ENCODE assay signal across 8 cellular contexts in the genomic region with DNA sequence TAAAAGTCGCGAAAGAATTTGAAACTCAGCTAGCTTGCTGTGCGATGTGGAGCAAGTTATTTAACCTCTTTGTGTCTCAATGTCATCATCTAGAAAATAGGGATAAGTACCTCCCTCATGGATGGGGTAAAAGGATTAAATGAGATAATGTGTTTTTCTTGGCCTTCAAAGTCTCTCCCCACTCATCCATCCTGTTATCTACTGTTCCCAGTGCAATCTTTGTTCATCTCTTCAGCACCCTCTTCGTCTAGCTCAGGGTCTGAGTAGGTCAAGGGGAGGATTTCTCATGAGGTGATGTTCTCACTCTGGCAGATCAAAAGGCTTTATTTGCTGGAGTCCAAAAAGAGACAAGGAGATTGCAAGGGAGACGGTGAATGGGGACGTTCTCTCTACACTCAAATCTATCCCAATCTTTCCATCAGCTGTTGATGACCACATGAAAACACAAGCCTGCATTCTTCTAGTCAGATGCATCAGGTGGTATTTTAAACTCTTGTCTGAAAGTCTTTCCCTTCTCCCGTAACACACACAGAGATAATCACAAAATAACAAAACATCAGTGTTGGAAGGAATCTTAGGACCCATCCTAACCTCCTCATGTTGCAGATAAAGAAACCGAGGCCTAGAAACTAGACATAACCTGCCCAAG. TPM values are rescaled to one million over a fixed set of nuclear protein-coding genes. Genes with fewer than 3 reads are reported as not detected.
DNase-seq lines count a peak whose midpoint lies in the region; ATAC-seq and TF ChIP-seq lines count a peak whose summit lies in the region.

No MANE protein-coding gene starts in this region.

- DNase-seq in H7, result no peak
- DNase-seq in foreskin keratinocyte, result no peak
- no peak for DNase-seq in skeletal muscle cell (ENCODE audit: low read depth)
- no peak for DNase-seq in stimulated activated naive CD4-positive, alpha-beta T cell (lab: John Stamatoyannopoulos, UW)
- no peak for DNase-seq in globus pallidus (ENCODE audit: low spot score)

- no peaks in the 10 kb centered on the region for H3K27me3 ChIP-seq in H7 (ENCODE audit: control insufficient read depth, insufficient read depth, low read length)
- no peaks in the 10 kb centered on the region for H3K27me3 ChIP-seq in foreskin keratinocyte

- no peaks in the 10 kb centered on the region for H3K36me3 ChIP-seq in H7 (replicated peaks; ENCODE audit: control insufficient read depth, insufficient read depth, low read length)

- H3K4me3 ChIP-seq in H7 (ENCODE audit: insufficient read depth, low read depth, low read length), result peak overlapping the region; percentile 89
- H3K4me3 ChIP-seq in WI38 (ENCODE audit: low read depth, low read length), result peak overlapping the region; percentile 64
- H3K4me3 ChIP-seq in skeletal muscle cell (ENCODE audit: low read depth, low read length), result peak overlapping the region; percentile 67

- ATAC-seq in foreskin keratinocyte (no peak), HG02840 (IDR thresholded peaks at IDR 0.05; ENCODE audit: low FRiP score, unreplicated experiment) (no peak), GM18907 (IDR thresholded peaks at IDR 0.05; ENCODE audit: unreplicated experiment) (no peak)

- TF ChIP-seq CTCF in WI38 (IDR thresholded peaks at IDR 0.05; ENCODE audit: low read depth, low read length) (no peak), foreskin keratinocyte (conservative IDR thresholded peaks at IDR 0.05) (no peak)

- H3K27ac ChIP-seq in foreskin keratinocyte, result peak overlapping the region; percentile 68

- H3K4me1 ChIP-seq in foreskin keratinocyte, result peaks cover 15% of the 10 kb centered on the region

RNA-seq across cellular contexts. Expression of a gene that starts 1.3 kb away (rescaled TPM):
- 16.8 and 24.0 TPM in 2 replicates for total RNA-seq in H7 (2014; rRNA removed; shearing (Covaris generic))
- 31.0 and 32.4 TPM in 2 replicates for total RNA-seq in foreskin keratinocyte
- 27.1 and 29.9 TPM in 2 replicates for polyA plus RNA-seq in foreskin keratinocyte

RNA-seq across cellular contexts. Expression of a gene that starts 12.5 kb away (rescaled TPM):
- total RNA-seq in H7 (2014; rRNA removed; shearing (Covaris generic)), result 34.5 and 38.4 TPM in 2 replicates
- 11.5 and 12.4 TPM in 2 replicates for total RNA-seq in foreskin keratinocyte
- polyA plus RNA-seq in foreskin keratinocyte, result 7.4 and 8.1 TPM in 2 replicates
